Comparison of ENCODE assay signal across 8 cellular contexts in genomic region chr3:70982700-70983140, GRCh38.
DNase-seq lines count a peak whose midpoint lies in the region; ATAC-seq and TF ChIP-seq lines count a peak whose summit lies in the region.

No MANE protein-coding gene starts in this region.

- no peaks in the 10 kb centered on the region for H3K27me3 ChIP-seq in smooth muscle cell (ENCODE audit: low read depth)

- peaks cover 42% of the 10 kb centered on the region for H3K4me1 ChIP-seq in smooth muscle cell (ENCODE audit: low read depth)

- DNase-seq in NCI-H510A (lab: John Stamatoyannopoulos, UW) (peak; percentile 38), T47D (ENCODE audit: low read depth in 1 of 2, low spot score in 1 of 2) (peak; percentile 21 to 84), iPS-NIHi7 (ENCODE audit: extremely low spot score) (peak; percentile 28), smooth muscle cell (lab: John Stamatoyannopoulos, UW; ENCODE audit: unreplicated experiment) (peak; percentile 9), NCI-H1092 treated with DMSO at 0.1 percent for 48 hours (lab: John Stamatoyannopoulos, UW) (no peak), NCI-H1105 treated with DMSO at 0.1 percent for 48 hours (lab: John Stamatoyannopoulos, UW) (no peak)

- H3K4me2 ChIP-seq in smooth muscle cell = peak overlapping the region; percentile 84

- H3F3A ChIP-seq in smooth muscle cell (ENCODE audit: low read depth) = peaks cover 16% of the 10 kb centered on the region

- 2% methylated on average over 6 of the region's 6 CpGs for WGBS in smooth muscle cell (ENCODE audit: low lambda C conversion rate)

- no peaks in the 10 kb centered on the region for H3K79me2 ChIP-seq in smooth muscle cell (ENCODE audit: low read depth)

- H3K27ac ChIP-seq in C4-2B = peak overlapping the region; percentile 79
- peak overlapping the region; percentile 98 for H3K27ac ChIP-seq in smooth muscle cell (ENCODE audit: low read depth)

- no peaks in the 10 kb centered on the region for H4K20me1 ChIP-seq in smooth muscle cell (ENCODE audit: low read depth)

- H3K9ac ChIP-seq in smooth muscle cell (ENCODE audit: low read depth) = peak overlapping the region; percentile 89

- H2AFZ ChIP-seq in smooth muscle cell (ENCODE audit: low read depth) = peak overlapping the region; percentile 35

- TF ChIP-seq CTCF in C4-2B (conservative IDR thresholded peaks at IDR 0.05) (no peak), smooth muscle cell (IDR thresholded peaks at IDR 0.05; ENCODE audit: borderline replicate concordance, insufficient read depth, poor library complexity, severe bottlenecking) (no peak)

- H3K9me3 ChIP-seq in smooth muscle cell (replicated peaks; ENCODE audit: low read depth) = no peaks in the 10 kb centered on the region

- peaks cover 7% of the 10 kb centered on the region for H3K36me3 ChIP-seq in smooth muscle cell (ENCODE audit: low read depth)

- peak overlapping the region; percentile 4 for H3K4me3 ChIP-seq in smooth muscle cell

- in situ Hi-C loops in T47D (cut with HindIII; ENCODE audit: low pct_unique_long_range_greater_than_20kb, low sequenced_read_pairs) = no loop called here

- peak; percentile 63 for ATAC-seq in GM21423 (IDR thresholded peaks at IDR 0.05; ENCODE audit: unreplicated experiment)

Comparison
In these comparisons a context has a peak if more than half of its experiments do, and no peak if none do; other contexts are left out.
1. DNase-seq: peak in NCI-H510A (single experiment), T47D (2 of 2), iPS-NIHi7 (single experiment) and smooth muscle cell (single experiment); none in NCI-H1092 treated with DMSO at 0.1 percent for 48 hours (single experiment) and NCI-H1105 treated with DMSO at 0.1 percent for 48 hours (single experiment).